In the genomic region with DNA sequence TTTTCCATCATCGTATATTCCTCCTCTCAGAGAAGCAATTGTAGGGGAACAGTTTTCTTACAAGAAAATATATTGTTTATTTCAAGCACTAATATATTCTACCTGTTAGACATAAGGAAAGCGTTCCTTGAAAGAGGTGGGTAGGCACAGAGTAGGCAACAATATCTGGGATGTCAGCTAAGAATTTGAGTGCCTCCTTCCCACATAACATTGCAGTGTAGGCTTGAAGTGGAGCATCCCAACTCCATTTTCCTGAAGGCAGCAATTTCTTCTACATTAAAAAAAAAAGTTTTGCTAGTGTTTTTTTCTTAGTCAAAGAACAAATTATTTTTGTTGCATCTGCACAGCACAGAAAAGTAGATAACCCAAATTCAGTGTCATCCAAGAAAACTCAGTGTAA, we compare ENCODE assay signal across 36 cellular contexts. TPM values are rescaled to one million over a fixed set of nuclear protein-coding genes. Genes with fewer than 3 reads are reported as not detected.
"Had no signal": no experiment of that assay in that cellular context is flagged by ENCODE, and none has a peak within 500 bp of the region (broad histone marks: within the 10 kb centered on the region; RNA-seq: fewer than 3 reads in every experiment).

No MANE protein-coding gene starts in this region.

- H3K4me3 Mint-ChIP-seq: activated B cell treated with CpG ODN at 0.5 μM for 24 hours; activated CD4-positive, alpha-beta memory T cell treated with anti-CD3 and anti-CD28 coated beads, Interleukin-2, amount 10 ng/mL, durations not matched to agents 7 days and 5 days; activated CD4-positive, alpha-beta T cell treated with anti-CD3 and anti-CD28 coated beads for 36 hours; activated CD4-positive, alpha-beta T cell treated with anti-CD3 and anti-CD28 coated beads, Interleukin-2, amount 10 ng/mL, durations not matched to agents 7 days and 5 days; activated CD8-positive, alpha-beta memory T cell treated with anti-CD3 and anti-CD28 coated beads, Interleukin-2, amount 10 ng/mL, durations not matched to agents 7 days and 5 days; activated CD8-positive, alpha-beta T cell treated with anti-CD3 and anti-CD28 coated beads, Interleukin-2, amount 10 ng/mL, durations not matched to agents 7 days and 5 days; activated naive CD4-positive, alpha-beta T cell treated with anti-CD3 and anti-CD28 coated beads, Interleukin-2, amount 10 ng/mL, durations not matched to agents 7 days and 5 days; activated naive CD4-positive, alpha-beta T cell treated with anti-CD3 and anti-CD28 coated beads, Interleukin-2, amount 50 U/mL, for 24 hours; activated naive CD8-positive, alpha-beta T cell; activated naive CD8-positive, alpha-beta T cell treated with anti-CD3 and anti-CD28 coated beads, Interleukin-2, amount 10 ng/mL, durations not matched to agents 7 days and 5 days; activated naive CD8-positive, alpha-beta T cell treated with anti-CD3 and anti-CD28 coated beads, Interleukin-2, amount 50 U/mL, for 24 hours; activated T-cell treated with anti-CD3 and anti-CD28 coated beads, Interleukin-2, amount 50 U/mL, for 24 hours; brain; central memory CD8-positive, alpha-beta T cell; T-helper 1 cell treated with Interleukin-12 subunit alpha and Interleukin-12 subunit beta and Interleukin-4 antibody, amounts not matched to agents 30 μg/mL and 1 μg/mL, for 36 hours; T-helper 2 cell treated with Interferon-gamma antibody and Interleukin-4, amounts not matched to agents 5 μg/mL and 100 μg/mL, for 36 hours had no signal

- H3K4me3 ChIP-seq: ascending aorta, cardiac muscle cell had no signal

- H3K9me3 ChIP-seq: ascending aorta had no signal

- H3K27ac ChIP-seq: cardiac muscle cell, VCaP had no signal

- H3K27me3 ChIP-seq: ascending aorta, cardiac muscle cell had no signal

- H3K27me3 Mint-ChIP-seq: activated B cell treated with CpG ODN at 0.5 μM for 24 hours; activated CD4-positive, alpha-beta memory T cell treated with anti-CD3 and anti-CD28 coated beads, Interleukin-2, amount 10 ng/mL, durations not matched to agents 7 days and 5 days; activated CD4-positive, alpha-beta T cell treated with anti-CD3 and anti-CD28 coated beads for 36 hours; activated CD4-positive, alpha-beta T cell treated with anti-CD3 and anti-CD28 coated beads, Interleukin-2, amount 10 ng/mL, durations not matched to agents 7 days and 5 days; activated CD8-positive, alpha-beta memory T cell treated with anti-CD3 and anti-CD28 coated beads, Interleukin-2, amount 10 ng/mL, durations not matched to agents 7 days and 5 days; activated naive CD4-positive, alpha-beta T cell treated with anti-CD3 and anti-CD28 coated beads, Interleukin-2, amount 10 ng/mL, durations not matched to agents 7 days and 5 days; activated naive CD4-positive, alpha-beta T cell treated with anti-CD3 and anti-CD28 coated beads, Interleukin-2, amount 50 U/mL, for 24 hours; activated naive CD8-positive, alpha-beta T cell; activated naive CD8-positive, alpha-beta T cell treated with anti-CD3 and anti-CD28 coated beads, Interleukin-2, amount 10 ng/mL, durations not matched to agents 7 days and 5 days; activated naive CD8-positive, alpha-beta T cell treated with anti-CD3 and anti-CD28 coated beads, Interleukin-2, amount 50 U/mL, for 24 hours; activated T-cell treated with anti-CD3 and anti-CD28 coated beads, Interleukin-2, amount 50 U/mL, for 24 hours; brain; central memory CD8-positive, alpha-beta T cell had no signal

- H3K4me1 Mint-ChIP-seq: activated B cell treated with CpG ODN at 0.5 μM for 24 hours; activated CD4-positive, alpha-beta T cell treated with anti-CD3 and anti-CD28 coated beads for 36 hours; activated CD4-positive, alpha-beta T cell treated with anti-CD3 and anti-CD28 coated beads, Interleukin-2, amount 10 ng/mL, durations not matched to agents 7 days and 5 days; activated naive CD4-positive, alpha-beta T cell treated with anti-CD3 and anti-CD28 coated beads, Interleukin-2, amount 10 ng/mL, durations not matched to agents 7 days and 5 days; activated naive CD4-positive, alpha-beta T cell treated with anti-CD3 and anti-CD28 coated beads, Interleukin-2, amount 50 U/mL, for 24 hours; activated naive CD8-positive, alpha-beta T cell treated with anti-CD3 and anti-CD28 coated beads, Interleukin-2, amount 50 U/mL, for 24 hours; central memory CD8-positive, alpha-beta T cell had no signal

- H3K9me3 Mint-ChIP-seq: activated B cell treated with CpG ODN at 0.5 μM for 24 hours; activated CD4-positive, alpha-beta memory T cell treated with anti-CD3 and anti-CD28 coated beads, Interleukin-2, amount 10 ng/mL, durations not matched to agents 7 days and 5 days; activated CD4-positive, alpha-beta T cell treated with anti-CD3 and anti-CD28 coated beads, Interleukin-2, amount 10 ng/mL, durations not matched to agents 7 days and 5 days; activated naive CD4-positive, alpha-beta T cell treated with anti-CD3 and anti-CD28 coated beads, Interleukin-2, amount 10 ng/mL, durations not matched to agents 7 days and 5 days; activated naive CD4-positive, alpha-beta T cell treated with anti-CD3 and anti-CD28 coated beads, Interleukin-2, amount 50 U/mL, for 24 hours; activated naive CD8-positive, alpha-beta T cell treated with anti-CD3 and anti-CD28 coated beads, Interleukin-2, amount 10 ng/mL, durations not matched to agents 7 days and 5 days; activated naive CD8-positive, alpha-beta T cell treated with anti-CD3 and anti-CD28 coated beads, Interleukin-2, amount 50 U/mL, for 24 hours; activated T-cell treated with anti-CD3 and anti-CD28 coated beads, Interleukin-2, amount 50 U/mL, for 24 hours; activated T-helper 2 cell treated with anti-CD3 and anti-CD28 coated beads, Interferon-gamma antibody, Interleukin-2, Interleukin-4, amounts not matched to agents 10 μg/mL and 5 μg/mL and 100 μg/mL, durations not matched to agents 14 hours and 24 hours and 36 hours; brain; central memory CD8-positive, alpha-beta T cell; T-helper 1 cell treated with Interleukin-12 subunit alpha and Interleukin-12 subunit beta and Interleukin-4 antibody, amounts not matched to agents 30 μg/mL and 1 μg/mL, for 36 hours; T-helper 2 cell treated with Interferon-gamma antibody and Interleukin-4, amounts not matched to agents 5 μg/mL and 100 μg/mL, for 36 hours had no signal

- H3K27ac Mint-ChIP-seq: activated B cell treated with CpG ODN at 0.5 μM for 24 hours; activated CD4-positive, alpha-beta memory T cell treated with anti-CD3 and anti-CD28 coated beads, Interleukin-2, amount 10 ng/mL, durations not matched to agents 7 days and 5 days; activated CD4-positive, alpha-beta T cell treated with anti-CD3 and anti-CD28 coated beads for 36 hours; activated CD4-positive, alpha-beta T cell treated with anti-CD3 and anti-CD28 coated beads, Interleukin-2, amount 10 ng/mL, durations not matched to agents 7 days and 5 days; activated CD8-positive, alpha-beta memory T cell treated with anti-CD3 and anti-CD28 coated beads, Interleukin-2, amount 10 ng/mL, durations not matched to agents 7 days and 5 days; activated CD8-positive, alpha-beta T cell treated with anti-CD3 and anti-CD28 coated beads, Interleukin-2, amount 10 ng/mL, durations not matched to agents 7 days and 5 days; activated naive CD4-positive, alpha-beta T cell treated with anti-CD3 and anti-CD28 coated beads, Interleukin-2, amount 10 ng/mL, durations not matched to agents 7 days and 5 days; activated naive CD4-positive, alpha-beta T cell treated with anti-CD3 and anti-CD28 coated beads, Interleukin-2, amount 50 U/mL, for 24 hours; activated naive CD8-positive, alpha-beta T cell; activated naive CD8-positive, alpha-beta T cell treated with anti-CD3 and anti-CD28 coated beads, Interleukin-2, amount 10 ng/mL, durations not matched to agents 7 days and 5 days; activated naive CD8-positive, alpha-beta T cell treated with anti-CD3 and anti-CD28 coated beads, Interleukin-2, amount 50 U/mL, for 24 hours; activated T-cell treated with anti-CD3 and anti-CD28 coated beads, Interleukin-2, amount 50 U/mL, for 24 hours; activated T-helper 2 cell treated with anti-CD3 and anti-CD28 coated beads, Interferon-gamma antibody, Interleukin-2, Interleukin-4, amounts not matched to agents 10 μg/mL and 5 μg/mL and 100 μg/mL, durations not matched to agents 14 hours and 24 hours and 36 hours; T-helper 1 cell treated with Interleukin-12 subunit alpha and Interleukin-12 subunit beta and Interleukin-4 antibody, amounts not matched to agents 30 μg/mL and 1 μg/mL, for 36 hours; T-helper 2 cell treated with Interferon-gamma antibody and Interleukin-4, amounts not matched to agents 5 μg/mL and 100 μg/mL, for 36 hours had no signal

- ATAC-seq: activated CD4-positive, alpha-beta T cell treated with anti-CD3 and anti-CD28 coated beads for 36 hours; activated CD4-positive, CD25-positive, alpha-beta regulatory T cell treated with anti-CD3 and anti-CD28 coated beads, Interleukin-2, amount 50 U/mL, for 24 hours; activated CD8-positive, alpha-beta memory T cell treated with anti-CD3 and anti-CD28 coated beads, Interleukin-2, amount 10 ng/mL, durations not matched to agents 7 days and 5 days; activated CD8-positive, alpha-beta T cell treated with anti-CD3 and anti-CD28 coated beads, Interleukin-2, amount 10 ng/mL, durations not matched to agents 7 days and 5 days; activated naive CD8-positive, alpha-beta T cell treated with anti-CD3 and anti-CD28 coated beads, Interleukin-2, amount 50 U/mL, for 24 hours had no signal

- DNase-seq: activated B cell treated with CpG ODN at 0.5 μM for 24 hours; activated CD4-positive, alpha-beta memory T cell treated with anti-CD3 and anti-CD28 coated beads, Interleukin-2, amount 10 ng/mL, durations not matched to agents 7 days and 5 days; activated CD4-positive, alpha-beta T cell treated with anti-CD3 and anti-CD28 coated beads for 1 hour; activated CD4-positive, alpha-beta T cell treated with anti-CD3 and anti-CD28 coated beads for 36 hours; activated CD4-positive, alpha-beta T cell treated with anti-CD3 and anti-CD28 coated beads for 48 hours; activated CD4-positive, alpha-beta T cell treated with anti-CD3 and anti-CD28 coated beads, Interleukin-2, amount 10 ng/mL, durations not matched to agents 7 days and 5 days; activated CD4-positive, alpha-beta T cell treated with anti-CD3 and anti-CD28 coated beads, Interleukin-2, amount 50 U/mL, for 48 hours; activated CD8-positive, alpha-beta memory T cell treated with anti-CD3 and anti-CD28 coated beads for 24 hours; activated CD8-positive, alpha-beta memory T cell treated with anti-CD3 and anti-CD28 coated beads, Interleukin-2, amount 10 ng/mL, durations not matched to agents 7 days and 5 days; activated CD8-positive, alpha-beta memory T cell treated with anti-CD3 and anti-CD28 coated beads, Interleukin-2, amount 50 U/mL, for 48 hours; activated CD8-positive, alpha-beta T cell treated with anti-CD3 and anti-CD28 coated beads, Interleukin-2, amount 10 ng/mL, durations not matched to agents 7 days and 5 days; activated effector memory CD4-positive, alpha-beta T cell treated with Interleukin-2 at 50 U/mL for 16 hours; activated gamma-delta T cell; activated naive CD4-positive, alpha-beta T cell treated with anti-CD3 and anti-CD28 coated beads, Interleukin-2, amount 10 ng/mL, durations not matched to agents 7 days and 5 days; activated naive CD4-positive, alpha-beta T cell treated with Interleukin-2 at 50 U/mL for 16 hours; activated naive CD8-positive, alpha-beta T cell treated with anti-CD3 and anti-CD28 coated beads, Interleukin-2, amount 10 ng/mL, durations not matched to agents 7 days and 5 days; activated naive CD8-positive, alpha-beta T cell treated with anti-CD3 and anti-CD28 coated beads, Interleukin-2, amount 50 U/mL, for 24 hours; activated T-cell treated with anti-CD3 and anti-CD28 coated beads, Interleukin-2, amount 50 U/mL, for 24 hours; activated T-cell treated with anti-CD3 and anti-CD28 coated beads, Interleukin-2, amount 50 U/mL, for 48 hours; amygdala; anterior cingulate cortex; SW 1271; T-helper 1 cell; T-helper 2 cell; T-helper 9 cell had no signal

RNA-seq across cellular contexts. Expression of a gene that starts 59.8 kb away (rescaled TPM):
- polyA plus RNA-seq: cardiac muscle cell had no signal
